8 cellular contexts compared by ENCODE assay signal in genomic region chr22:35312198-35313059, GRCh38. TPM values are rescaled to one million over a fixed set of nuclear protein-coding genes. Genes with fewer than 3 reads are reported as not detected.
DNase-seq lines count a peak whose midpoint lies in the region; ATAC-seq and TF ChIP-seq lines count a peak whose summit lies in the region.

No MANE protein-coding gene starts in this region.

- H3K27me3 ChIP-seq in sigmoid colon, result no peaks in the 10 kb centered on the region

- no peaks in the 10 kb centered on the region for H3K9me3 ChIP-seq in sigmoid colon

- 43 to 65% methylated on average over 13 of the region's 13 CpGs for WGBS in sigmoid colon, 2 donors

- in situ Hi-C loops in GM13976 (cut with MboI; ENCODE audit: low sequenced_read_pairs, unreplicated experiment), result no loop called here

- peaks cover 0 to 49% (median 43%) of the 10 kb centered on the region in 4 donors for H3K4me1 ChIP-seq in sigmoid colon

- ATAC-seq in GM18505 (IDR thresholded peaks at IDR 0.05; ENCODE audit: unreplicated experiment) (no peak), GM19452 (IDR thresholded peaks at IDR 0.05; ENCODE audit: unreplicated experiment) (no peak), HG02759 (IDR thresholded peaks at IDR 0.05; ENCODE audit: unreplicated experiment) (no peak)

- H3K36me3 ChIP-seq in sigmoid colon, result peaks cover 0 to 4% (median 1%) of the 10 kb centered on the region in 4 donors

- DNase-seq in GM13976 (ENCODE audit: low spot score) (peak; percentile 27), SHP77 treated with DMSO at 0.1 percent for 48 hours (lab: John Stamatoyannopoulos, UW) (peak; percentile 67), fibroblast of gingiva (ENCODE audit: low read depth) (peak; percentile 60), sigmoid colon (peak; percentile 52)
- no peak for DNase-seq in NK-92 treated with Interleukin-12 subunit alpha and Interleukin-12 subunit beta, amount 100 ng/mL, for 24 hours (lab: John Stamatoyannopoulos, UW)

- intact Hi-C loops in sigmoid colon (cut with DNase I), result no loop called here

- no peak overlapping the region for H3K4me3 ChIP-seq in sigmoid colon

- peak overlapping the region in 3 of 4 donors; percentile 59 to 67 (median 61) for H3K27ac ChIP-seq in sigmoid colon

- TF ChIP-seq CTCF in GM13976 (IDR thresholded peaks at IDR 0.05; ENCODE audit: borderline replicate concordance, control extremely low read depth, extremely low read depth, insufficient read depth, missing control alignments) (no peak), sigmoid colon (IDR thresholded peaks at IDR 0.05) (no peak)

- TF ChIP-seq POLR2A in sigmoid colon (IDR thresholded peaks at IDR 0.05) (no peak), GM18505 (IDR thresholded peaks at IDR 0.05; ENCODE audit: borderline replicate concordance, extremely low read depth, insufficient read depth, insufficient read length) (no peak)

- TF ChIP-seq EP300 in sigmoid colon (IDR thresholded peaks at IDR 0.05), result no peak

RNA-seq across cellular contexts. Expression of gene TOM1, which starts 12.7 kb away (rescaled TPM):
- total RNA-seq in sigmoid colon, result 10 to 100 TPM; 32.5 to 66.5 (median 48.5) TPM
- polyA plus RNA-seq in sigmoid colon, result 10 to 100 TPM; 48.6 to 56.7 (median 53.2) TPM

RNA-seq across cellular contexts. Expression of gene HMGXB4, which starts 55.1 kb away (rescaled TPM):
- 10 to 100 TPM; 14.8 to 20.9 (median 16.9) TPM for total RNA-seq in sigmoid colon
- 10 to 100 TPM in 2 of 3 donors, 1 to 10 TPM in 1; 9.7 to 11.8 (median 10.8) TPM for polyA plus RNA-seq in sigmoid colon
